1 cellular context compared by ENCODE assay signal in the genomic region with DNA sequence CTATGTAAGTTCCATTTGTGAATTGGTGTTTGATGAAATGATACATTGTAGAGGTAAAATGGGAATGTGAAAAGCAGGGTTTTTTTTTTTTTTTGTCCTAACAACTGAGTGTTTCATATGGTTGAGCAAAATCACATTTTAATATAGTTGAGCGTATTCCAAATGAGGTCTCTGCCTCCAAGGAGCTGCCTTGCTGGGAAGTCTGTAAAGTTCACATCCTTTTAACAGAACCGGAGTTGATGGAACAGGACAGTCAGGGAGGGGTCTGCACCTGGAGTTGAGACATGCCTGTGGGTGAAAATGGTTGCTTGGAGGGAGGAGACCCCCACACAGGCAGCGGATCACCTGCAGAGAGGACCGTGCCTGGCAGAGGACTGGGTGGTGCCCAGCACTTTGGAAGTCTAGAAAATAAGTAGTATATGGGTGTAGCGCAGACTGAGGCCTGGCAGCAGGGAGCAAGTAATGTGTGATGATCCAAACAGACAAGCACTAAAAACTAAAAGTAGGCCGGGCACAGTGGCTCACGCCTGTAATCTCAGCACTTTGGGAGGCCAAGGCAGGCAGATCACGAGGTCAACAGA.
TF ChIP-seq lines count a peak whose summit lies in the region.

No MANE protein-coding gene starts in this region.

TF ChIP-seq in K562, 482 proteins besides CTCF, POLR2A, EP300 and RAD21 (continued from another document):
- TF ChIP-seq, protein P1, sequence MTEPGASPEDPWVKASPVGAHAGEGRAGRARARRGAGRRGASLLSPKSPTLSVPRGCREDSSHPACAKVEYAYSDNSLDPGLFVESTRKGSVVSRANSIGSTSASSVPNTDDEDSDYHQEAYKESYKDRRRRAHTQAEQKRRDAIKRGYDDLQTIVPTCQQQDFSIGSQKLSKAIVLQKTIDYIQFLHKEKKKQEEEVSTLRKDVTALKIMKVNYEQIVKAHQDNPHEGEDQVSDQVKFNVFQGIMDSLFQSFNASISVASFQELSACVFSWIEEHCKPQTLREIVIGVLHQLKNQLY (CRISPR knock-in tag; conservative IDR thresholded peaks at IDR 0.05), result no peak
- TF ChIP-seq SMAD4 (CRISPR knock-in tag; conservative IDR thresholded peaks at IDR 0.05) (0 out of 2 replicates have a peak, but pooled peaks have one; percentile 2), FOSL1 (tag; conservative IDR thresholded peaks at IDR 0.05) (peak; percentile 17), ZNF224 (CRISPR knock-in tag; IDR thresholded peaks at IDR 0.05) (no peak)
TF ChIP-seq in K562: peak in this region for 2.
